Comparison of ENCODE assay signal across 12 cellular contexts in genomic region chr2:158990397-158991209, GRCh38. TPM values are rescaled to one million over a fixed set of nuclear protein-coding genes. Genes with fewer than 3 reads are reported as not detected.
DNase-seq lines count a peak whose midpoint lies in the region; ATAC-seq and TF ChIP-seq lines count a peak whose summit lies in the region.
"Had no signal": no experiment of that assay in that cellular context is flagged by ENCODE, and none has a peak within 500 bp of the region (broad histone marks: within the 10 kb centered on the region; RNA-seq: fewer than 3 reads in every experiment).

No MANE protein-coding gene starts in this region.

- H3K79me2 ChIP-seq in osteoblast (ENCODE audit: insufficient read depth, low read length) = peaks cover 67% of the 10 kb centered on the region

- H3K27ac ChIP-seq in esophagus muscularis mucosa (replicated peaks in 1 of 4) (no peak overlapping the region), osteoblast (ENCODE audit: low read depth, low read length) (peak overlapping the region; percentile 53)
- H3K27ac ChIP-seq: skin epidermis, vagina had no signal

- peak; percentile 85 for DNase-seq in GM04503 (ENCODE audit: low read depth)
- DNase-seq in RPMI7951 (ENCODE audit: low read depth) = peak; percentile 87
- peak; percentile 60 for DNase-seq in esophagus muscularis mucosa (ENCODE audit: extremely low spot score)
- DNase-seq in osteoblast (ENCODE audit: insufficient read length, low spot score, missing footprints) = peak; percentile 92
- no peak for DNase-seq in NCI-H510A treated with DMSO at 0.1 percent for 48 hours (lab: John Stamatoyannopoulos, UW)
- DNase-seq: activated CD4-positive, CD25-positive, alpha-beta regulatory T cell; activated T-cell treated with anti-CD3 and anti-CD28 coated beads, Interleukin-2, amount 50 U/mL, for 72 hours had no signal

- H3K4me2 ChIP-seq in osteoblast (ENCODE audit: insufficient read depth, low read length) = peak overlapping the region; percentile 27

- no peak for TF ChIP-seq CTCF in esophagus muscularis mucosa (IDR thresholded peaks at IDR 0.05)
- no peak for TF ChIP-seq CTCF in osteoblast (IDR thresholded peaks at IDR 0.05; ENCODE audit: extremely low read depth, low read depth, low read length)

- H3K4me1 ChIP-seq in esophagus muscularis mucosa (peaks cover 29 to 53% (median 44%) of the 10 kb centered on the region in 4 donors), osteoblast (ENCODE audit: insufficient read depth, low read length) (peaks cover 36% of the 10 kb centered on the region)

- H4K20me1 ChIP-seq in osteoblast (ENCODE audit: insufficient read depth, low read length) = peaks cover 17% of the 10 kb centered on the region

- intact Hi-C loops in esophagus muscularis mucosa (cut with DNase I) = no loop called here

- H3K9me3 ChIP-seq in esophagus muscularis mucosa (no peaks in the 10 kb centered on the region), osteoblast (ENCODE audit: low read depth, low read length) (no peaks in the 10 kb centered on the region)
- H3K9me3 ChIP-seq: vagina had no signal

- no peak for TF ChIP-seq EP300 in esophagus muscularis mucosa (IDR thresholded peaks at IDR 0.05)

- WGBS in esophagus muscularis mucosa = 93% methylated on average over 6 of the region's 6 CpGs

- H3K36me3 ChIP-seq in esophagus muscularis mucosa (no peaks in the 10 kb centered on the region), osteoblast (ENCODE audit: insufficient read depth, low read length) (no peaks in the 10 kb centered on the region)
- H3K36me3 ChIP-seq: vagina had no signal

- no peak overlapping the region for H2AFZ ChIP-seq in osteoblast (ENCODE audit: low read length)

- no peaks in the 10 kb centered on the region for H3K27me3 ChIP-seq in esophagus muscularis mucosa
- no peaks in the 10 kb centered on the region for H3K27me3 ChIP-seq in osteoblast (ENCODE audit: insufficient read depth, low read length)
- H3K27me3 ChIP-seq: vagina had no signal

- no peak overlapping the region for H3K4me3 ChIP-seq in esophagus muscularis mucosa
- H3K4me3 ChIP-seq in osteoblast (ENCODE audit: insufficient read depth, low read length) = no peak overlapping the region
- H3K4me3 ChIP-seq: skin epidermis, vagina had no signal

- no peak for TF ChIP-seq POLR2A in esophagus muscularis mucosa (IDR thresholded peaks at IDR 0.05; ENCODE audit: low read depth)

- no peak for ATAC-seq in HG03139 (IDR thresholded peaks at IDR 0.05; ENCODE audit: unreplicated experiment)
- ATAC-seq in HG02642 (IDR thresholded peaks at IDR 0.05; ENCODE audit: poor library complexity, unreplicated experiment) = no peak
- no peak for ATAC-seq in GM19463 (IDR thresholded peaks at IDR 0.05; ENCODE audit: unreplicated experiment)
- ATAC-seq: activated T-cell treated with anti-CD3 and anti-CD28 coated beads, Interleukin-2, amount 50 U/mL, for 72 hours had no signal

RNA-seq across cellular contexts. Expression of gene TANC1, which starts 22.2 kb away (rescaled TPM):
- 19.3 and 24.4 TPM in 2 replicates for total RNA-seq in RPMI7951 (2014; rRNA removed; shearing (Covaris generic))
- 10 to 100 TPM; 34.3 to 54.0 (median 52.9) TPM for total RNA-seq in esophagus muscularis mucosa
- 33.9 and 34.7 TPM in 2 replicates for total RNA-seq in osteoblast
